8 cellular contexts compared by ENCODE assay signal in genomic region chr3:46214751-46215352, GRCh38. TPM values are rescaled to one million over a fixed set of nuclear protein-coding genes. Genes with fewer than 3 reads are reported as not detected.
DNase-seq lines count a peak whose midpoint lies in the region; ATAC-seq and TF ChIP-seq lines count a peak whose summit lies in the region.

No MANE protein-coding gene starts in this region.

- intact Hi-C loops in lower leg skin (cut with DNase I; ENCODE audit: low total_unique reads), result no loop called here

- WGBS in lower leg skin, 2 donors, result 62 to 90% methylated on average over 1 of the region's 1 CpG

- DNase-seq in activated CD8-positive, alpha-beta memory T cell treated with anti-CD3 and anti-CD28 coated beads, Interleukin-2, amount 10 ng/mL, durations not matched to agents 7 days and 5 days, result peak; percentile 72
- DNase-seq in activated CD8-positive, alpha-beta memory T cell treated with anti-CD3 and anti-CD28 coated beads, Interleukin-2, amount 50 U/mL, for 4 hours, result no peak
- peak; percentile 94 for DNase-seq in NCI-H2029 treated with DMSO at 0.1 percent for 48 hours (lab: John Stamatoyannopoulos, UW)
- DNase-seq in cerebellar cortex (ENCODE audit: low spot score), result peak; percentile 12
- peak; percentile 21 for DNase-seq in stimulated activated naive CD8-positive, alpha-beta T cell treated with anti-CD3 and anti-CD28 coated beads, Interleukin-15, Interleukin-2, amounts not matched to agents 100 U/mL and 50 U/mL, for 24 hours
- no peak for DNase-seq in lower leg skin (ENCODE audit: low spot score in 2 of 2)

- peaks cover 5% of the 10 kb centered on the region for H3K9me3 Mint-ChIP-seq in activated CD8-positive, alpha-beta memory T cell treated with anti-CD3 and anti-CD28 coated beads, Interleukin-2, amount 10 ng/mL, durations not matched to agents 7 days and 5 days (ENCODE audit: low read depth)

- CTCF ChIA-PET in activated CD8-positive, alpha-beta memory T cell treated with anti-CD3 and anti-CD28 coated beads, Interleukin-2, amount 10 ng/mL, durations not matched to agents 7 days and 5 days (lab: Charles Lee), result interaction anchor here (0.6 to 7.2 kb wide), 23 partner anchors 18 to 324 kb away, joined by 3 to 248 read pairs (median 5); partner anchors contain the start of genes CCR2, CCR3, CCR5 and CCR5AS

- H3K4me3 ChIP-seq in lower leg skin (ENCODE audit: low read depth, poor library complexity, severe bottlenecking), result no peak overlapping the region

- peaks cover 32% of the 10 kb centered on the region for H3K36me3 Mint-ChIP-seq in activated CD8-positive, alpha-beta memory T cell treated with anti-CD3 and anti-CD28 coated beads, Interleukin-2, amount 10 ng/mL, durations not matched to agents 7 days and 5 days

- no peak overlapping the region for H3K4me3 Mint-ChIP-seq in activated CD8-positive, alpha-beta memory T cell treated with anti-CD3 and anti-CD28 coated beads, Interleukin-2, amount 10 ng/mL, durations not matched to agents 7 days and 5 days

- no peak for TF ChIP-seq CTCF in lower leg skin (IDR thresholded peaks at IDR 0.05)

- peak; percentile 60 for ATAC-seq in activated CD8-positive, alpha-beta memory T cell treated with anti-CD3 and anti-CD28 coated beads, Interleukin-2, amount 10 ng/mL, durations not matched to agents 7 days and 5 days
- peak; percentile 32 for ATAC-seq in stimulated activated naive CD8-positive, alpha-beta T cell treated with anti-CD3 and anti-CD28 coated beads, Interleukin-15, Interleukin-2, amounts not matched to agents 100 U/mL and 50 U/mL, for 24 hours
- ATAC-seq in GM21360 (IDR thresholded peaks at IDR 0.05; ENCODE audit: unreplicated experiment) (no peak), HG03095 (IDR thresholded peaks at IDR 0.05; ENCODE audit: unreplicated experiment) (no peak)

- H3K27me3 Mint-ChIP-seq in activated CD8-positive, alpha-beta memory T cell treated with anti-CD3 and anti-CD28 coated beads, Interleukin-2, amount 10 ng/mL, durations not matched to agents 7 days and 5 days, result peaks cover 3% of the 10 kb centered on the region

- H3K27ac Mint-ChIP-seq in activated CD8-positive, alpha-beta memory T cell treated with anti-CD3 and anti-CD28 coated beads, Interleukin-2, amount 10 ng/mL, durations not matched to agents 7 days and 5 days, result no peak overlapping the region

- TF ChIP-seq POLR2A in lower leg skin (IDR thresholded peaks at IDR 0.05), result no peak

- peaks cover 32% of the 10 kb centered on the region for H3K4me1 Mint-ChIP-seq in activated CD8-positive, alpha-beta memory T cell treated with anti-CD3 and anti-CD28 coated beads, Interleukin-2, amount 10 ng/mL, durations not matched to agents 7 days and 5 days

RNA-seq across cellular contexts. Expression of gene CCR1, which starts 6.7 kb away (rescaled TPM):
- 10 to 100 TPM; 35.3 to 55.6 TPM for total RNA-seq in activated CD8-positive, alpha-beta memory T cell treated with anti-CD3 and anti-CD28 coated beads, Interleukin-2, amount 10 ng/mL, durations not matched to agents 7 days and 5 days
- 1 to 10 TPM; 1.0 to 3.0 (median 1.4) TPM for total RNA-seq in lower leg skin

RNA-seq across cellular contexts. Expression of gene CCR3, which starts 27.4 kb away (rescaled TPM):
- total RNA-seq in activated CD8-positive, alpha-beta memory T cell treated with anti-CD3 and anti-CD28 coated beads, Interleukin-2, amount 10 ng/mL, durations not matched to agents 7 days and 5 days, result 1 to 10 TPM; 1.4 to 2.0 TPM
- total RNA-seq in lower leg skin, result 1 to 10 TPM in 3 of 4 donors, under 1 TPM in 1; 0.55 to 3.2 (median 2.4) TPM

Comparison
In these comparisons a context has a peak if more than half of its experiments do, and no peak if none do; other contexts are left out.
1. DNase-seq: peak in activated CD8-positive, alpha-beta memory T cell treated with anti-CD3 and anti-CD28 coated beads, Interleukin-2, amount 10 ng/mL, durations not matched to agents 7 days and 5 days (single experiment), NCI-H2029 treated with DMSO at 0.1 percent for 48 hours (single experiment), cerebellar cortex (single experiment) and stimulated activated naive CD8-positive, alpha-beta T cell treated with anti-CD3 and anti-CD28 coated beads, Interleukin-15, Interleukin-2, amounts not matched to agents 100 U/mL and 50 U/mL, for 24 hours (single experiment); none in activated CD8-positive, alpha-beta memory T cell treated with anti-CD3 and anti-CD28 coated beads, Interleukin-2, amount 50 U/mL, for 4 hours (single experiment) and lower leg skin (0 of 2).
2. ATAC-seq: peak in activated CD8-positive, alpha-beta memory T cell treated with anti-CD3 and anti-CD28 coated beads, Interleukin-2, amount 10 ng/mL, durations not matched to agents 7 days and 5 days (single experiment) and stimulated activated naive CD8-positive, alpha-beta T cell treated with anti-CD3 and anti-CD28 coated beads, Interleukin-15, Interleukin-2, amounts not matched to agents 100 U/mL and 50 U/mL, for 24 hours (single experiment); none in GM21360 (single experiment) and HG03095 (single experiment).
3. RNA of gene CCR1, which starts 6.7 kb away (total RNA-seq): 35.3 to 55.6 TPM in activated CD8-positive, alpha-beta memory T cell treated with anti-CD3 and anti-CD28 coated beads, Interleukin-2, amount 10 ng/mL, durations not matched to agents 7 days and 5 days; 1.0 to 3.0 TPM in lower leg skin; every median in the first group is over 4 times any median in the second.